Comparison of ENCODE assay signal across 1 cellular context in the genomic region with DNA sequence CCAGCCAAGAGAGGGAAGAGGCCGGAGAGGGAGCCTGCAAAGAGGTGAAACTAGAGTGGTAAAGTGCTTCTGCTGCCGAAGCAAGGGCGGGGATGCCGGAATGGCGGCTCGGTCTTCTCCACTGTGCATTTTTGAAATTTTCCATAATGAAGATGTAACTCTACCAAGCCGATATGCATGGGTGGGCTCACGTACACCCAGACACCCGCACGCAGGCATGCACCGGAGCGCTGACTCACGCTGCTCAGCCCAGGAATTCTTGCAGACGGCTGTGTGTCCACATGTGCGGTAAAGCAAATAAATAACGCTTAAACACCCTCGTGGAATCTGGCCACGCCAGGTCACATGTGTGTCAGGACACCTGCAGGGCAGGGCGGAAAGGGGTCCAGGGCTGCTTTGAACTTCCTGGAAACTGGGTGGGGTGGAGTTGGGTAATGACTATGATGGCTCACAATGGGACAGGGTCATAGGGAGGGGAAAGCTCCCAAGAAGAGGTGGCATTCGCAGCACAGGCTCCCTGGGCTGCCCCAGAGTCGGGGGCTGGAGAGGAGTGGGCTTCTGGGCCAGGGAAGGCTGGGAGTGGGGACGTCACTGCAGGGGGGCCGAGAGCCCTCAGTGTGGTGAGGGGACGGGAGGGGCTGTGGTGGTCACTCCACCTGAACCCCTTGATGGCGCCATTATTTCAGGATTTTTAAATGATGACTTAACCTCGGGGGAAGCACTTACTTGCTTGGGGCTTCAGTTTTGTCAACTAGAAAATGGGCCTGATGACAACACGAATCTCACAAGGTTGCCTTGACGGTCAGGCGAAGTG.
TF ChIP-seq lines count a peak whose summit lies in the region.

No MANE protein-coding gene starts in this region.

TF ChIP-seq in HepG2, 621 proteins besides CTCF, POLR2A, EP300 and RAD21 (continued from another document and continues in another):
- TF ChIP-seq, protein P1, sequence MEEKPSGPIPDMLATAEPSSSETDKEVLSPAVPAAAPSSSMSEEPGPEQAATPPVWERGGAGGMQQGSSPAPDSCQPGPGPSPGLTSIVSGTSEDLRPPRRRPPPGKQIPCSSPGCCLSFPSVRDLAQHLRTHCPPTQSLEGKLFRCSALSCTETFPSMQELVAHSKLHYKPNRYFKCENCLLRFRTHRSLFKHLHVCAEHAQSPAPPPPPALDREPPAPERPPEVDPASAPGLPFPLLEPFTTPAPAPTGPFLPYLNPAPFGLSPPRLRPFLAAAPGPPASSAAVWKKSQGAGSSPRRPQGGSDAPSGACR (CRISPR knock-in tag; IDR thresholded peaks at IDR 0.05), result peak; percentile 100
- TF ChIP-seq HNRNPUL1 (IDR thresholded peaks at IDR 0.05; ENCODE audit: low read depth, low read length) (no peak), DMAP1 (CRISPR knock-in tag; IDR thresholded peaks at IDR 0.05) (peak; percentile 74), ZNF615 (CRISPR knock-in tag; IDR thresholded peaks at IDR 0.05; ENCODE audit: borderline replicate concordance) (no peak), HMG20A (CRISPR knock-in tag; IDR thresholded peaks at IDR 0.05; ENCODE audit: borderline replicate concordance) (peak; percentile 100), HMGA1 (CRISPR knock-in tag; conservative IDR thresholded peaks at IDR 0.05) (no peak), MTF1 (CRISPR knock-in tag; IDR thresholded peaks at IDR 0.05) (no peak), ISL2 (CRISPR knock-in tag; IDR thresholded peaks at IDR 0.05) (peak; percentile 88), YY1 (IDR thresholded peaks at IDR 0.05; ENCODE audit: insufficient read depth, insufficient replicate concordance, low read depth, low read length) (peak; percentile 30), TCF7L2 (IDR thresholded peaks at IDR 0.05; ENCODE audit: low read depth, low read length) (no peak), ZNF788 (CRISPR knock-in tag; IDR thresholded peaks at IDR 0.05; ENCODE audit: borderline replicate concordance) (peak; percentile 93), ZFP62 (CRISPR knock-in tag; IDR thresholded peaks at IDR 0.05) (no peak), ZNF784 (CRISPR knock-in tag; IDR thresholded peaks at IDR 0.05; ENCODE audit: borderline replicate concordance) (0 out of 2 replicates have a peak, but pooled peaks have one; percentile 58), NFIB (CRISPR knock-in tag; IDR thresholded peaks at IDR 0.05; ENCODE audit: borderline replicate concordance) (no peak), NRL (CRISPR knock-in tag; IDR thresholded peaks at IDR 0.05; ENCODE audit: borderline replicate concordance) (peak; percentile 61; the same call in 1 of the 2 replicates), PLRG1 (conservative IDR thresholded peaks at IDR 0.05) (no peak), MXI1 (IDR thresholded peaks at IDR 0.05; ENCODE audit: borderline replicate concordance, low read depth, low read length) (peak; percentile 100), SMC3 (IDR thresholded peaks at IDR 0.05; ENCODE audit: low read length) (0 out of 2 replicates have a peak, but pooled peaks have one; percentile 2), NFE2L2 (IDR thresholded peaks at IDR 0.05; ENCODE audit: low read length) (peak; percentile 86), SRSF9 (IDR thresholded peaks at IDR 0.05; ENCODE audit: borderline replicate concordance, insufficient read depth, low read depth, low read length, poor library complexity, severe bottlenecking) (no peak), KAT8 (CRISPR knock-in tag; IDR thresholded peaks at IDR 0.05) (peak; percentile 87), RFX1 (IDR thresholded peaks at IDR 0.05) (no peak), ZC3H13 (CRISPR knock-in tag; IDR thresholded peaks at IDR 0.05) (peak; percentile 92; the same call in 1 of the 2 replicates), ZNF557 (CRISPR knock-in tag; IDR thresholded peaks at IDR 0.05) (peak; percentile 84; the same call in 1 of the 2 replicates), KDM1A (CRISPR knock-in tag; IDR thresholded peaks at IDR 0.05) (no peak; the same call in 1 of the 2 replicates), MIER3 (CRISPR knock-in tag; IDR thresholded peaks at IDR 0.05; ENCODE audit: borderline replicate concordance) (peak; percentile 98), DPF2 (CRISPR knock-in tag; IDR thresholded peaks at IDR 0.05; ENCODE audit: borderline replicate concordance, low read depth) (peak; percentile 99), CHD4 (IDR thresholded peaks at IDR 0.05; ENCODE audit: borderline replicate concordance, low read length) (no peak; the same call in none of the 2 replicates), TRAFD1 (CRISPR knock-in tag; IDR thresholded peaks at IDR 0.05; ENCODE audit: borderline replicate concordance) (no peak), PREB (CRISPR knock-in tag; IDR thresholded peaks at IDR 0.05) (no peak), RELA (CRISPR knock-in tag; IDR thresholded peaks at IDR 0.05) (peak; percentile 18; the same call in 1 of the 2 replicates), SMAD1 (CRISPR knock-in tag; IDR thresholded peaks at IDR 0.05; ENCODE audit: borderline replicate concordance, low read depth) (peak; percentile 83; the same call in 1 of the 2 replicates), ZNF550 (CRISPR knock-in tag; IDR thresholded peaks at IDR 0.05; ENCODE audit: borderline replicate concordance) (peak; percentile 91), MAFF (IDR thresholded peaks at IDR 0.05; ENCODE audit: low read depth, low read length) (peak; percentile 79), RARA (CRISPR knock-in tag; IDR thresholded peaks at IDR 0.05) (peak; percentile 100), SRF (IDR thresholded peaks at IDR 0.05; ENCODE audit: low read depth, low read length) (no peak), ZNF674 (CRISPR knock-in tag; IDR thresholded peaks at IDR 0.05; ENCODE audit: low read depth) (no peak), TCF7 (IDR thresholded peaks at IDR 0.05; ENCODE audit: low read depth) (peak; percentile 95), NFRKB (IDR thresholded peaks at IDR 0.05) (no peak), ZNF713 (CRISPR knock-in tag; IDR thresholded peaks at IDR 0.05) (peak; percentile 99), ZNF747 (CRISPR knock-in tag; IDR thresholded peaks at IDR 0.05; ENCODE audit: borderline replicate concordance) (peak; percentile 99), KDM5B (CRISPR knock-in tag; IDR thresholded peaks at IDR 0.05; ENCODE audit: borderline replicate concordance) (peak; percentile 94; the same call in 1 of the 2 replicates), ZNF276 (CRISPR knock-in tag; IDR thresholded peaks at IDR 0.05; ENCODE audit: low read depth) (peak; percentile 98), FOXM1 (CRISPR knock-in tag; IDR thresholded peaks at IDR 0.05) (no peak)
- TF ChIP-seq, protein P2, sequence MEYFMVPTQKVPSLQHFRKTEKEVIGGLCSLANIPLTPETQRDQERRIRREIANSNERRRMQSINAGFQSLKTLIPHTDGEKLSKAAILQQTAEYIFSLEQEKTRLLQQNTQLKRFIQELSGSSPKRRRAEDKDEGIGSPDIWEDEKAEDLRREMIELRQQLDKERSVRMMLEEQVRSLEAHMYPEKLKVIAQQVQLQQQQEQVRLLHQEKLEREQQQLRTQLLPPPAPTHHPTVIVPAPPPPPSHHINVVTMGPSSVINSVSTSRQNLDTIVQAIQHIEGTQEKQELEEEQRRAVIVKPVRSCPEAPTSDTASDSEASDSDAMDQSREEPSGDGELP (IDR thresholded peaks at IDR 0.05; ENCODE audit: borderline replicate concordance, low read depth), result peak; percentile 97
- TF ChIP-seq, protein P3, sequence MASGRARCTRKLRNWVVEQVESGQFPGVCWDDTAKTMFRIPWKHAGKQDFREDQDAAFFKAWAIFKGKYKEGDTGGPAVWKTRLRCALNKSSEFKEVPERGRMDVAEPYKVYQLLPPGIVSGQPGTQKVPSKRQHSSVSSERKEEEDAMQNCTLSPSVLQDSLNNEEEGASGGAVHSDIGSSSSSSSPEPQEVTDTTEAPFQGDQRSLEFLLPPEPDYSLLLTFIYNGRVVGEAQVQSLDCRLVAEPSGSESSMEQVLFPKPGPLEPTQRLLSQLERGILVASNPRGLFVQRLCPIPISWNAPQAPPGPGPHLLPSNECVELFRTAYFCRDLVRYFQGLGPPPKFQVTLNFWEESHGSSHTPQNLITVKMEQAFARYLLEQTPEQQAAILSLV (CRISPR knock-in tag; IDR thresholded peaks at IDR 0.05; ENCODE audit: borderline replicate concordance), result peak; percentile 99
- TF ChIP-seq, protein P4, sequence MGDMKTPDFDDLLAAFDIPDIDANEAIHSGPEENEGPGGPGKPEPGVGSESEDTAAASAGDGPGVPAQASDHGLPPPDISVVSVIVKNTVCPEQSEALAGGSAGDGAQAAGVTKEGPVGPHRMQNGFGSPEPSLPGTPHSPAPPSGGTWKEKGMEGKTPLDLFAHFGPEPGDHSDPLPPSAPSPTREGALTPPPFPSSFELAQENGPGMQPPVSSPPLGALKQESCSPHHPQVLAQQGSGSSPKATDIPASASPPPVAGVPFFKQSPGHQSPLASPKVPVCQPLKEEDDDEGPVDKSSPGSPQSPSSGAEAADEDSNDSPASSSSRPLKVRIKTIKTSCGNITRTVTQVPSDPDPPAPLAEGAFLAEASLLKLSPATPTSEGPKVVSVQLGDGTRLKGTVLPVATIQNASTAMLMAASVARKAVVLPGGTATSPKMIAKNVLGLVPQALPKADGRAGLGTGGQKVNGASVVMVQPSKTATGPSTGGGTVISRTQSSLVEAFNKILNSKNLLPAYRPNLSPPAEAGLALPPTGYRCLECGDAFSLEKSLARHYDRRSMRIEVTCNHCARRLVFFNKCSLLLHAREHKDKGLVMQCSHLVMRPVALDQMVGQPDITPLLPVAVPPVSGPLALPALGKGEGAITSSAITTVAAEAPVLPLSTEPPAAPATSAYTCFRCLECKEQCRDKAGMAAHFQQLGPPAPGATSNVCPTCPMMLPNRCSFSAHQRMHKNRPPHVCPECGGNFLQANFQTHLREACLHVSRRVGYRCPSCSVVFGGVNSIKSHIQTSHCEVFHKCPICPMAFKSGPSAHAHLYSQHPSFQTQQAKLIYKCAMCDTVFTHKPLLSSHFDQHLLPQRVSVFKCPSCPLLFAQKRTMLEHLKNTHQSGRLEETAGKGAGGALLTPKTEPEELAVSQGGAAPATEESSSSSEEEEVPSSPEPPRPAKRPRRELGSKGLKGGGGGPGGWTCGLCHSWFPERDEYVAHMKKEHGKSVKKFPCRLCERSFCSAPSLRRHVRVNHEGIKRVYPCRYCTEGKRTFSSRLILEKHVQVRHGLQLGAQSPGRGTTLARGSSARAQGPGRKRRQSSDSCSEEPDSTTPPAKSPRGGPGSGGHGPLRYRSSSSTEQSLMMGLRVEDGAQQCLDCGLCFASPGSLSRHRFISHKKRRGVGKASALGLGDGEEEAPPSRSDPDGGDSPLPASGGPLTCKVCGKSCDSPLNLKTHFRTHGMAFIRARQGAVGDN (CRISPR knock-in tag; IDR thresholded peaks at IDR 0.05), result peak; percentile 99
- TF ChIP-seq, protein P5, sequence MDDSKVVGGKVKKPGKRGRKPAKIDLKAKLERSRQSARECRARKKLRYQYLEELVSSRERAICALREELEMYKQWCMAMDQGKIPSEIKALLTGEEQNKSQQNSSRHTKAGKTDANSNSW (CRISPR knock-in tag; IDR thresholded peaks at IDR 0.05; ENCODE audit: borderline replicate concordance), result peak; percentile 44; the same call in 1 of the 2 replicates
- TF ChIP-seq, protein P6, sequence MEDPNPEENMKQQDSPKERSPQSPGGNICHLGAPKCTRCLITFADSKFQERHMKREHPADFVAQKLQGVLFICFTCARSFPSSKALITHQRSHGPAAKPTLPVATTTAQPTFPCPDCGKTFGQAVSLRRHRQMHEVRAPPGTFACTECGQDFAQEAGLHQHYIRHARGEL (CRISPR knock-in tag; IDR thresholded peaks at IDR 0.05), result no peak
- TF ChIP-seq, protein P7, sequence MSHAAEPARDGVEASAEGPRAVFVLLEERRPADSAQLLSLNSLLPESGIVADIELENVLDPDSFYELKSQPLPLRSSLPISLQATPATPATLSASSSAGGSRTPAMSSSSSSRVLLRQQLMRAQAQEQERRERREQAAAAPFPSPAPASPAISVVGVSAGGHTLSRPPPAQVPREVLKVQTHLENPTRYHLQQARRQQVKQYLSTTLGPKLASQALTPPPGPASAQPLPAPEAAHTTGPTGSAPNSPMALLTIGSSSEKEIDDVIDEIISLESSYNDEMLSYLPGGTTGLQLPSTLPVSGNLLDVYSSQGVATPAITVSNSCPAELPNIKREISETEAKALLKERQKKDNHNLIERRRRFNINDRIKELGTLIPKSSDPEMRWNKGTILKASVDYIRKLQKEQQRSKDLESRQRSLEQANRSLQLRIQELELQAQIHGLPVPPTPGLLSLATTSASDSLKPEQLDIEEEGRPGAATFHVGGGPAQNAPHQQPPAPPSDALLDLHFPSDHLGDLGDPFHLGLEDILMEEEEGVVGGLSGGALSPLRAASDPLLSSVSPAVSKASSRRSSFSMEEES (CRISPR knock-in tag; IDR thresholded peaks at IDR 0.05), result peak; percentile 100
